ENCODE assay signal across 14 cellular contexts in genomic region chr1:150596095-150596892, GRCh38. TPM values are rescaled to one million over a fixed set of nuclear protein-coding genes. Genes with fewer than 3 reads are reported as not detected.
DNase-seq lines count a peak whose midpoint lies in the region; ATAC-seq and TF ChIP-seq lines count a peak whose summit lies in the region.
"Had no signal": no experiment of that assay in that cellular context is flagged by ENCODE, and none has a peak within 500 bp of the region (broad histone marks: within the 10 kb centered on the region; RNA-seq: fewer than 3 reads in every experiment).

No MANE protein-coding gene starts in this region.

- no peak overlapping the region for H3K27ac ChIP-seq in OCI-LY7 (ENCODE audit: low read depth, low read length, poor library complexity, severe bottlenecking)
- H3K27ac ChIP-seq: ascending aorta had no signal

- no peak overlapping the region for H2AFZ ChIP-seq in OCI-LY7 (ENCODE audit: low read length)

- H3K27ac Mint-ChIP-seq in Calu3 (ENCODE audit: unreplicated experiment), result peak overlapping the region; percentile 5
- peak overlapping the region; percentile 41 to 69 for H3K27ac Mint-ChIP-seq in effector memory CD8-positive, alpha-beta T cell
- H3K27ac Mint-ChIP-seq in naive B cell, result peak overlapping the region in 4 of 6 donors; percentile 24 to 76 (median 59)
- H3K27ac Mint-ChIP-seq: activated T-helper 1 cell treated with anti-CD3 and anti-CD28 coated beads, Interleukin-12 subunit alpha, Interleukin-12 subunit beta, Interleukin-2, Interleukin-4 antibody, amounts not matched to agents 30 ng/mL and 10 ng/mL and 1 ng/mL, durations not matched to agents 14 hours and 24 hours and 36 hours; stimulated activated naive CD8-positive, alpha-beta T cell treated with anti-CD3 and anti-CD28 coated beads, Interleukin-15, Interleukin-2, amounts not matched to agents 100 ng/mL and 50 ng/mL, for 24 hours had no signal

- H3K4me3 Mint-ChIP-seq in Calu3 (ENCODE audit: low read depth, unreplicated experiment) (no peak overlapping the region), naive B cell (no peak overlapping the region)
- H3K4me3 Mint-ChIP-seq in effector memory CD8-positive, alpha-beta T cell, result peak overlapping the region in 1 of 2 donors; percentile 56
- H3K4me3 Mint-ChIP-seq: activated T-helper 1 cell treated with anti-CD3 and anti-CD28 coated beads, Interleukin-12 subunit alpha, Interleukin-12 subunit beta, Interleukin-2, Interleukin-4 antibody, amounts not matched to agents 30 ng/mL and 10 ng/mL and 1 ng/mL, durations not matched to agents 14 hours and 24 hours and 36 hours; stimulated activated naive CD8-positive, alpha-beta T cell treated with anti-CD3 and anti-CD28 coated beads, Interleukin-15, Interleukin-2, amounts not matched to agents 100 ng/mL and 50 ng/mL, for 24 hours had no signal

- CTCF ChIA-PET in Calu3 (lab: Charles Lee) (no interaction called here), OCI-LY7 (lab: Charles Lee; ENCODE audit: unreplicated experiment) (no interaction called here)

- H3K4me1 Mint-ChIP-seq in Calu3 (ENCODE audit: low read depth, unreplicated experiment) (peaks cover 9% of the 10 kb centered on the region), naive B cell (peaks cover 12 to 29% (median 24%) of the 10 kb centered on the region in 3 donors)
- H3K4me1 Mint-ChIP-seq in effector memory CD8-positive, alpha-beta T cell (ENCODE audit: low read depth in 2 of 2), result peaks cover 15 to 16% of the 10 kb centered on the region in 2 donors

- H3K27me3 Mint-ChIP-seq in Calu3 (ENCODE audit: unreplicated experiment), result no peaks in the 10 kb centered on the region
- no peaks in the 10 kb centered on the region for H3K27me3 Mint-ChIP-seq in effector memory CD8-positive, alpha-beta T cell
- no peaks in the 10 kb centered on the region for H3K27me3 Mint-ChIP-seq in naive B cell
- H3K27me3 Mint-ChIP-seq: stimulated activated naive CD8-positive, alpha-beta T cell treated with anti-CD3 and anti-CD28 coated beads, Interleukin-15, Interleukin-2, amounts not matched to agents 100 ng/mL and 50 ng/mL, for 24 hours had no signal

- ATAC-seq in effector memory CD8-positive, alpha-beta T cell (replicated peaks), result peak; percentile 83
- ATAC-seq in naive B cell (ENCODE audit: low read depth in 2 of 2), result no peak
- ATAC-seq in GM21367 (IDR thresholded peaks at IDR 0.05; ENCODE audit: unreplicated experiment), result no peak
- ATAC-seq in GM18519 (IDR thresholded peaks at IDR 0.05; ENCODE audit: low FRiP score, unreplicated experiment), result no peak
- ATAC-seq: right cardiac atrium had no signal

- no peaks in the 10 kb centered on the region for H3K9me3 Mint-ChIP-seq in Calu3 (ENCODE audit: low read depth, unreplicated experiment)
- no peaks in the 10 kb centered on the region for H3K9me3 Mint-ChIP-seq in effector memory CD8-positive, alpha-beta T cell
- peaks cover 0 to 2% (median 0%) of the 10 kb centered on the region in 7 donors for H3K9me3 Mint-ChIP-seq in naive B cell
- H3K9me3 Mint-ChIP-seq: activated T-helper 1 cell treated with anti-CD3 and anti-CD28 coated beads, Interleukin-12 subunit alpha, Interleukin-12 subunit beta, Interleukin-2, Interleukin-4 antibody, amounts not matched to agents 30 ng/mL and 10 ng/mL and 1 ng/mL, durations not matched to agents 14 hours and 24 hours and 36 hours; stimulated activated naive CD8-positive, alpha-beta T cell treated with anti-CD3 and anti-CD28 coated beads, Interleukin-15, Interleukin-2, amounts not matched to agents 100 ng/mL and 50 ng/mL, for 24 hours had no signal

- no peaks in the 10 kb centered on the region for H3K79me2 ChIP-seq in OCI-LY7 (ENCODE audit: insufficient read depth, low read depth, low read length)

- no peak overlapping the region for H3K4me3 ChIP-seq in OCI-LY7 (ENCODE audit: low read depth, low read length, poor library complexity, severe bottlenecking)
- H3K4me3 ChIP-seq: ascending aorta had no signal

- no peak overlapping the region for H3K4me2 ChIP-seq in OCI-LY7 (ENCODE audit: low read length)

- peaks cover 4% of the 10 kb centered on the region; the same call in 1 of the 2 replicates for H3K36me3 ChIP-seq in OCI-LY7 (ENCODE audit: insufficient read depth, low read length)

- DNase-seq in Calu3 (no peak), NCI-H226 (peak; percentile 66), naive B cell (no peak), OCI-LY7 (ENCODE audit: low spot score) (no peak), NCI-H526 (lab: John Stamatoyannopoulos, UW) (no peak)
- DNase-seq in effector memory CD8-positive, alpha-beta T cell, result no peak
- DNase-seq: NCI-H1105, NCI-H345, right cardiac atrium had no signal

- H3K9me3 ChIP-seq in OCI-LY7 (ENCODE audit: low read length), result no peaks in the 10 kb centered on the region
- H3K9me3 ChIP-seq: ascending aorta had no signal

- H3K36me3 Mint-ChIP-seq in Calu3 (ENCODE audit: insufficient read depth, unreplicated experiment) (peaks cover 48% of the 10 kb centered on the region), naive B cell (no peaks in the 10 kb centered on the region)
- peaks cover 17% of the 10 kb centered on the region for H3K36me3 Mint-ChIP-seq in effector memory CD8-positive, alpha-beta T cell (ENCODE audit: insufficient read depth)

- no peaks in the 10 kb centered on the region for H3K4me1 ChIP-seq in OCI-LY7 (ENCODE audit: insufficient read depth, low read length, poor library complexity, severe bottlenecking)
- H3K4me1 ChIP-seq: ascending aorta had no signal

- no peaks in the 10 kb centered on the region for H3K9me2 ChIP-seq in OCI-LY7 (ENCODE audit: insufficient read depth, low read length)

- BruUV-seq in Calu3 (replicated peaks; lab: Mats Ljungman, UMichigan) (no TSS peak), OCI-LY7 (replicated peaks; lab: Mats Ljungman, UMichigan) (no TSS peak)

- TF ChIP-seq CTCF in Calu3 (IDR thresholded peaks at IDR 0.05; ENCODE audit: unreplicated experiment) (no peak), OCI-LY7 (conservative IDR thresholded peaks at IDR 0.05; ENCODE audit: low read length) (no peak)

- no peaks in the 10 kb centered on the region for H4K20me1 ChIP-seq in OCI-LY7 (ENCODE audit: insufficient read depth, low read length)

- intact Hi-C loops in Calu3 (cut with micrococcal nuclease; ENCODE audit: unreplicated experiment) (no loop called here), OCI-LY7 (cut with micrococcal nuclease; ENCODE audit: unreplicated experiment) (no loop called here)

- POLR2A ChIA-PET in OCI-LY7 (lab: Charles Lee), result interaction anchor here (0.8 to 1.5 kb wide), 2 partner anchors 16 to 31 kb away, joined by 3 read pairs; partner anchors contain the start of gene MCL1

RNA-seq across cellular contexts. Expression of gene MCL1, which starts 16.9 kb away (rescaled TPM):
- 261 and 262 TPM in 2 replicates for total RNA-seq in Calu3 (2022)
- 100 to 1,000 TPM in 2 of 6 donors, 10 to 100 TPM in 4; 44.8 to 110 (median 95.1) TPM for polyA plus RNA-seq in naive B cell (ENCODE audit: low read depth in 6 of 6)
- 102 and 125 TPM in 2 replicates for total RNA-seq in OCI-LY7 (2014; rRNA removed; shearing (Covaris generic))
- 144 and 157 TPM in 2 replicates for total RNA-seq in OCI-LY7 (2022)

RNA-seq across cellular contexts. Expression of gene ENSA, which starts 33.1 kb away (rescaled TPM):
- 253 and 276 TPM in 2 replicates for total RNA-seq in Calu3 (2022)
- 10 to 100 TPM; 57.1 to 85.2 (median 72.9) TPM for polyA plus RNA-seq in naive B cell (ENCODE audit: low read depth in 6 of 6)
- 97.1 and 116 TPM in 2 replicates for total RNA-seq in OCI-LY7 (2014; rRNA removed; shearing (Covaris generic))
- total RNA-seq in OCI-LY7 (2022), result 164 and 166 TPM in 2 replicates

RNA-seq across cellular contexts. Expression of gene ADAMTSL4, which starts 47.1 kb away (rescaled TPM):
- total RNA-seq in Calu3 (2022), result 1.9 and 2.7 TPM in 2 replicates
- polyA plus RNA-seq in naive B cell (ENCODE audit: low read depth in 6 of 6), result not detected
- total RNA-seq in OCI-LY7 (2014; rRNA removed; shearing (Covaris generic)), result not detected in 2 replicates
- 0.24 TPM in 1 of 2 replicates, not detected in the other for total RNA-seq in OCI-LY7 (2022)

Comparison
In these comparisons a context has a peak if more than half of its experiments do, and no peak if none do; other contexts are left out.
1. H3K27ac Mint-ChIP-seq: peak in every context shown above with its lines; median percentile 59 in naive B cell; 55 in effector memory CD8-positive, alpha-beta T cell; 5 in Calu3.